ENCODE assay signal across 8 cellular contexts in genomic region chr10:59709472-59710125, GRCh38. TPM values are rescaled to one million over a fixed set of nuclear protein-coding genes. Genes with fewer than 3 reads are reported as not detected.
A peak's percentile ranks its signal among the peaks of the same experiment; 100 is the strongest.
DNase-seq lines count a peak whose midpoint lies in the region; ATAC-seq and TF ChIP-seq lines count a peak whose summit lies in the region.

Gene SLC16A9, minus strand, starts transcription at chr10:59709850. Its CDS starts 25,559 bp downstream, at chr10:59684291.

- peak; percentile 67 for DNase-seq in Ammon's horn (ENCODE audit: low spot score)
- peak; percentile 59 for DNase-seq in NCI-H2171 treated with DMSO at 0.1 percent for 48 hours (lab: John Stamatoyannopoulos, UW)
- DNase-seq in activated T-helper 1 cell treated with anti-CD3 and anti-CD28 coated beads, Interleukin-12 subunit alpha, Interleukin-12 subunit beta, Interleukin-2, Interleukin-4 antibody, amounts not matched to agents 30 ng/mL and 10 ng/mL and 1 ng/mL, durations not matched to agents 14 hours and 24 hours and 36 hours (ENCODE audit: low spot score): peak; percentile 67
- DNase-seq in glomerular visceral epithelial cell (ENCODE audit: extremely low spot score): peak; percentile 78
- peak; percentile 94 for DNase-seq in osteoblast (ENCODE audit: insufficient read length, low spot score, missing footprints)
- no peak for DNase-seq in SW 1271 (lab: John Stamatoyannopoulos, UW)

- H3K36me3 Mint-ChIP-seq in activated T-helper 1 cell treated with anti-CD3 and anti-CD28 coated beads, Interleukin-12 subunit alpha, Interleukin-12 subunit beta, Interleukin-2, Interleukin-4 antibody, amounts not matched to agents 30 ng/mL and 10 ng/mL and 1 ng/mL, durations not matched to agents 14 hours and 24 hours and 36 hours (ENCODE audit: low read depth): no peaks in the 10 kb centered on the region

- H4K20me1 ChIP-seq in osteoblast (ENCODE audit: insufficient read depth, low read length): no peaks in the 10 kb centered on the region

- peak; percentile 7 for TF ChIP-seq CTCF in osteoblast (IDR thresholded peaks at IDR 0.05; ENCODE audit: extremely low read depth, low read depth, low read length)

- peaks cover 10% of the 10 kb centered on the region for H3K4me1 Mint-ChIP-seq in activated T-helper 1 cell treated with anti-CD3 and anti-CD28 coated beads, Interleukin-12 subunit alpha, Interleukin-12 subunit beta, Interleukin-2, Interleukin-4 antibody, amounts not matched to agents 30 ng/mL and 10 ng/mL and 1 ng/mL, durations not matched to agents 14 hours and 24 hours and 36 hours (ENCODE audit: low read depth)

- no peak within 1 kb of the TSS for H3K27ac ChIP-seq in osteoblast (ENCODE audit: low read depth, low read length)

- no peaks in the 10 kb centered on the region for H3K9me3 ChIP-seq in osteoblast (ENCODE audit: low read depth, low read length)

- peak within 1 kb of the TSS; percentile 80 for H3K4me2 ChIP-seq in osteoblast (ENCODE audit: insufficient read depth, low read length)

- H3K27ac Mint-ChIP-seq in activated T-helper 1 cell treated with anti-CD3 and anti-CD28 coated beads, Interleukin-12 subunit alpha, Interleukin-12 subunit beta, Interleukin-2, Interleukin-4 antibody, amounts not matched to agents 30 ng/mL and 10 ng/mL and 1 ng/mL, durations not matched to agents 14 hours and 24 hours and 36 hours: peak within 1 kb of the TSS; percentile 75

- peak within 1 kb of the TSS; percentile 71 for H3K4me3 ChIP-seq in osteoblast (ENCODE audit: insufficient read depth, low read length)

- intact Hi-C loops in activated T-helper 1 cell treated with anti-CD3 and anti-CD28 coated beads, Interleukin-12 subunit alpha, Interleukin-12 subunit beta, Interleukin-2, Interleukin-4 antibody, amounts not matched to agents 30 ng/mL and 10 ng/mL and 1 ng/mL, durations not matched to agents 14 hours and 24 hours and 36 hours (cut with micrococcal nuclease): loop anchor here (1.0 to 5.0 kb wide), 3 partner anchors 83 to 198 kb away; no protein-coding TSS in a partner anchor

- peak; percentile 80 for ATAC-seq in HG02943 (IDR thresholded peaks at IDR 0.05; ENCODE audit: low read depth, unreplicated experiment)

- H3K27me3 ChIP-seq in osteoblast (ENCODE audit: insufficient read depth, low read length): peaks cover 32% of the 10 kb centered on the region

- peaks cover 46% of the 10 kb centered on the region for H3K27me3 Mint-ChIP-seq in activated T-helper 1 cell treated with anti-CD3 and anti-CD28 coated beads, Interleukin-12 subunit alpha, Interleukin-12 subunit beta, Interleukin-2, Interleukin-4 antibody, amounts not matched to agents 30 ng/mL and 10 ng/mL and 1 ng/mL, durations not matched to agents 14 hours and 24 hours and 36 hours (ENCODE audit: insufficient read depth)

- no peaks in the 10 kb centered on the region for H3K79me2 ChIP-seq in osteoblast (ENCODE audit: insufficient read depth, low read length)

- no peaks in the 10 kb centered on the region for H3K4me1 ChIP-seq in osteoblast (ENCODE audit: insufficient read depth, low read length)

- TF ChIP-seq POLR2A in GM18526 (IDR thresholded peaks at IDR 0.05; ENCODE audit: extremely low read depth, insufficient read length): peak; percentile 29

- H3K4me3 Mint-ChIP-seq in activated T-helper 1 cell treated with anti-CD3 and anti-CD28 coated beads, Interleukin-12 subunit alpha, Interleukin-12 subunit beta, Interleukin-2, Interleukin-4 antibody, amounts not matched to agents 30 ng/mL and 10 ng/mL and 1 ng/mL, durations not matched to agents 14 hours and 24 hours and 36 hours: peak within 1 kb of the TSS; percentile 77

- no peaks in the 10 kb centered on the region for H3K36me3 ChIP-seq in osteoblast (ENCODE audit: insufficient read depth, low read length)

- peak within 1 kb of the TSS; percentile 67 for H2AFZ ChIP-seq in osteoblast (ENCODE audit: low read length)

- no peaks in the 10 kb centered on the region for H3K9me3 Mint-ChIP-seq in activated T-helper 1 cell treated with anti-CD3 and anti-CD28 coated beads, Interleukin-12 subunit alpha, Interleukin-12 subunit beta, Interleukin-2, Interleukin-4 antibody, amounts not matched to agents 30 ng/mL and 10 ng/mL and 1 ng/mL, durations not matched to agents 14 hours and 24 hours and 36 hours

RNA-seq across cellular contexts. Expression of gene SLC16A9, which starts in this region (rescaled TPM):
- total RNA-seq in activated T-helper 1 cell treated with anti-CD3 and anti-CD28 coated beads, Interleukin-12 subunit alpha, Interleukin-12 subunit beta, Interleukin-2, Interleukin-4 antibody, amounts not matched to agents 30 ng/mL and 10 ng/mL and 1 ng/mL, durations not matched to agents 14 hours and 24 hours and 36 hours: 4.2 and 5.4 TPM in 2 replicates
- total RNA-seq in osteoblast: 0.72 and 1.2 TPM in 2 replicates

Comparison
In these comparisons a context has a peak if more than half of its experiments do, and no peak if none do; other contexts are left out.
1. DNase-seq: peak in Ammon's horn (single experiment), NCI-H2171 treated with DMSO at 0.1 percent for 48 hours (single experiment), activated T-helper 1 cell treated with anti-CD3 and anti-CD28 coated beads, Interleukin-12 subunit alpha, Interleukin-12 subunit beta, Interleukin-2, Interleukin-4 antibody, amounts not matched to agents 30 ng/mL and 10 ng/mL and 1 ng/mL, durations not matched to agents 14 hours and 24 hours and 36 hours (single experiment), glomerular visceral epithelial cell (single experiment) and osteoblast (single experiment); none in SW 1271 (0 of 2).